Comparison of ENCODE assay signal across 8 cellular contexts in genomic region chr2:101341901-101342624, GRCh38. TPM values are rescaled to one million over a fixed set of nuclear protein-coding genes. Genes with fewer than 3 reads are reported as not detected.
A peak's percentile ranks its signal among the peaks of the same experiment; 100 is the strongest.
DNase-seq lines count a peak whose midpoint lies in the region; ATAC-seq, FAIRE-seq and TF ChIP-seq lines count a peak whose summit lies in the region.

No MANE protein-coding gene starts in this region.

- no peak overlapping the region for H3K27ac ChIP-seq in substantia nigra (ENCODE audit: low read depth, low read length, poor library complexity, severe bottlenecking)

- H3K27me3 Mint-ChIP-seq in Caco-2 (ENCODE audit: insufficient read depth, unreplicated experiment) (no peaks in the 10 kb centered on the region), neural crest cell (ENCODE audit: low read depth) (no peaks in the 10 kb centered on the region)

- peaks cover 57% of the 10 kb centered on the region for H3K4me1 ChIP-seq in Caco-2

- POLR2A ChIA-PET in Caco-2 (lab: Charles Lee) = interaction anchor here (1.0 kb wide), 1 partner anchor 44 kb away, joined by 4 read pairs; no protein-coding TSS in a partner anchor

- CTCF ChIA-PET in Caco-2 (lab: Charles Lee) = interaction anchor here (0.6 to 2.3 kb wide), 26 partner anchors 9 to 532 kb away, joined by 3 to 49 read pairs (median 4); partner anchors contain the start of genes CREG2 and RNF149

- TF ChIP-seq CTCF in Caco-2 (IDR thresholded peaks at IDR 0.05; ENCODE audit: insufficient read depth in 1 of 2, low read depth in 1 of 2, low read length in 1 of 2, severe bottlenecking in 1 of 2, unreplicated experiment in 1 of 2) (peak; percentile 88 to 93), fibroblast of pulmonary artery (IDR thresholded peaks at IDR 0.05; ENCODE audit: low read length, missing control alignments) (peak; percentile 85), neural crest cell (conservative IDR thresholded peaks at IDR 0.05) (peak; percentile 84)

- H3K27ac Mint-ChIP-seq in Caco-2 (ENCODE audit: unreplicated experiment) (peak overlapping the region; percentile 37), neural crest cell (ENCODE audit: unreplicated experiment) (no peak overlapping the region)

- DNase-seq in Caco-2 = peak; percentile 86 to 92
- peak; percentile 62 for DNase-seq in Jurkat, Clone E6-1 (ENCODE audit: low read depth, low spot score)
- DNase-seq in RCC 7860 (ENCODE audit: low spot score) = peak; percentile 56
- DNase-seq in activated T-helper 1 cell treated with Interleukin-2 at 50 U/mL for 16 hours (ENCODE audit: low read depth) = peak; percentile 50
- peak; percentile 80 for DNase-seq in fibroblast of pulmonary artery (ENCODE audit: low read depth)
- peak; percentile 91 for DNase-seq in neural crest cell (ENCODE audit: low read depth, low spot score)
- peak in 45 of 49 donors; percentile 20 to 83 (median 60) for DNase-seq in substantia nigra (lab: John Stamatoyannopoulos, UW)

- FAIRE-seq in RCC 7860 (lab: Jason Lieb, UNC) = no peak

- H3K9me3 Mint-ChIP-seq in Caco-2 (ENCODE audit: unreplicated experiment) (peaks cover 5% of the 10 kb centered on the region), neural crest cell (no peaks in the 10 kb centered on the region)

- H3K36me3 Mint-ChIP-seq in Caco-2 (ENCODE audit: insufficient read depth, unreplicated experiment) (peaks cover 10% of the 10 kb centered on the region), neural crest cell (ENCODE audit: low read depth) (no peaks in the 10 kb centered on the region)

- H3K4me3 Mint-ChIP-seq in Caco-2 (ENCODE audit: unreplicated experiment) (no peak overlapping the region), neural crest cell (no peak overlapping the region)

- H3K36me3 ChIP-seq in Caco-2 (ENCODE audit: control insufficient read depth, insufficient read depth, low read length) = no peaks in the 10 kb centered on the region

- intact Hi-C loops in Caco-2 (cut with micrococcal nuclease; ENCODE audit: unreplicated experiment) = loop anchor here (1.0 to 5.0 kb wide), 7 partner anchors 17 to 645 kb away; partner anchors contain the start of genes CREG2 and RNF149

- H3K4me1 Mint-ChIP-seq in Caco-2 (ENCODE audit: low read depth, unreplicated experiment) = peaks cover 49% of the 10 kb centered on the region
- peaks cover 12% of the 10 kb centered on the region for H3K4me1 Mint-ChIP-seq in neural crest cell

- no peaks in the 10 kb centered on the region for H3K9me3 ChIP-seq in Caco-2

- no peaks in the 10 kb centered on the region for H3K27me3 ChIP-seq in Caco-2 (replicated peaks; ENCODE audit: control insufficient read depth, insufficient read depth, low read length)

- BruUV-seq in Caco-2 (replicated peaks; lab: Mats Ljungman, UMichigan) = no TSS peak

- ATAC-seq in HG03521 (IDR thresholded peaks at IDR 0.05; ENCODE audit: unreplicated experiment) = no peak

- no peak overlapping the region for H3K4me3 ChIP-seq in Caco-2 (ENCODE audit: low read depth, low read length)
- H3K4me3 ChIP-seq in Jurkat, Clone E6-1 (ENCODE audit: low read length) = no peak overlapping the region
- H3K4me3 ChIP-seq in fibroblast of pulmonary artery (replicated peaks; ENCODE audit: low read depth, low read length) = no peak overlapping the region

RNA-seq across cellular contexts. Expression of gene RNF149, which starts 33.6 kb away (rescaled TPM):
- 96.8 and 101 TPM in 2 replicates for total RNA-seq in Caco-2 (2022)
- 28.8 TPM for polyA plus RNA-seq in Jurkat, Clone E6-1 (2012; ENCODE audit: insufficient read depth, insufficient read length)
- 27.2 and 27.4 TPM in 2 replicates for total RNA-seq in neural crest cell

RNA-seq across cellular contexts. Expression of gene CREG2, which starts 45.2 kb away (rescaled TPM):
- total RNA-seq in Caco-2 (2022) (119 and 120 TPM in 2 replicates), neural crest cell (0.63 TPM in 1 of 2 replicates, not detected in the other)
- not detected for polyA plus RNA-seq in Jurkat, Clone E6-1 (2012; ENCODE audit: insufficient read depth, insufficient read length)

Comparison
In these comparisons a context has a peak if more than half of its experiments do, and no peak if none do; other contexts are left out.
1. RNA of gene CREG2, which starts 45.2 kb away (total RNA-seq): 119 to 120 TPM in Caco-2; 0.63 TPM in neural crest cell; every median in the first group is over 10 times any median in the second.
2. Peak in every context shown above with its lines, with median percentiles within 50 percentile points of each other: DNase-seq and CTCF ChIP-seq.